Comparison of ENCODE assay signal across 15 cellular contexts in genomic region chr15:38048001-38048455, GRCh38.
A peak's percentile ranks its signal among the peaks of the same experiment; 100 is the strongest.
DNase-seq lines count a peak whose midpoint lies in the region; ATAC-seq, FAIRE-seq and TF ChIP-seq lines count a peak whose summit lies in the region.
"Had no signal": no experiment of that assay in that cellular context is flagged by ENCODE, and none has a peak within 500 bp of the region (broad histone marks: within the 10 kb centered on the region; RNA-seq: fewer than 3 reads in every experiment).

No MANE protein-coding gene starts in this region.

- dilution Hi-C loops in keratinocyte (cut with MboI; ENCODE audit: extremely low pct_ligation_motif_present, low sequenced_read_pairs) = no loop called here

- TF ChIP-seq CTCF in keratinocyte (optimal IDR thresholded peaks at IDR 0.05 in 1 of 3, IDR thresholded peaks at IDR 0.05 in 1 of 3, conservative IDR thresholded peaks at IDR 0.05 in 1 of 3; ENCODE audit: extremely low read depth in 1 of 3, insufficient read depth in 2 of 3, low read length in 3 of 3) (no peak), upper lobe of left lung (IDR thresholded peaks at IDR 0.05) (no peak)

- H3K79me2 ChIP-seq in keratinocyte (ENCODE audit: control insufficient read depth, insufficient read depth, low read length) = no peaks in the 10 kb centered on the region

- H3K4me2 ChIP-seq in keratinocyte (ENCODE audit: control insufficient read depth, extremely low read depth, insufficient read depth, low read depth, low read length) = no peak overlapping the region
- H3K4me2 ChIP-seq: SK-N-SH had no signal

- no peaks in the 10 kb centered on the region for H3K9me1 ChIP-seq in keratinocyte (ENCODE audit: control insufficient read depth, extremely low read depth, insufficient read depth, low read length)

- no peak overlapping the region for H3K27ac ChIP-seq in keratinocyte (ENCODE audit: control insufficient read depth, insufficient read depth, low read length)
- no peak overlapping the region for H3K27ac ChIP-seq in upper lobe of left lung
- H3K27ac ChIP-seq: breast epithelium, left ventricle myocardium inferior had no signal

- no peak for TF ChIP-seq POLR2A in upper lobe of left lung (IDR thresholded peaks at IDR 0.05)

- H3K9ac ChIP-seq in keratinocyte (ENCODE audit: control insufficient read depth, extremely low read depth, insufficient read depth, low read length) = no peak overlapping the region
- H3K9ac ChIP-seq: SK-N-SH had no signal

- peaks cover 17% of the 10 kb centered on the region for H3K4me1 ChIP-seq in keratinocyte (ENCODE audit: control insufficient read depth, extremely low read depth, insufficient read depth, low read length)
- peaks cover 0 to 2% (median 2%) of the 10 kb centered on the region in 4 donors for H3K4me1 ChIP-seq in upper lobe of left lung
- H3K4me1 ChIP-seq: breast epithelium had no signal

- H4K20me1 ChIP-seq in keratinocyte (ENCODE audit: control insufficient read depth, extremely low read depth, insufficient read depth, low read length) = no peaks in the 10 kb centered on the region

- peak; percentile 79 for FAIRE-seq in keratinocyte (lab: Jason Lieb, UNC)
- FAIRE-seq: endometrium had no signal

- WGBS in upper lobe of left lung, 2 donors = 93 to 97% methylated on average over 3 of the region's 3 CpGs

- H3K36me3 ChIP-seq in keratinocyte (ENCODE audit: control insufficient read depth in 2 of 2, extremely low read depth in 1 of 2, insufficient read depth in 2 of 2, low read length in 2 of 2) (no peaks in the 10 kb centered on the region), upper lobe of left lung (no peaks in the 10 kb centered on the region)
- H3K36me3 ChIP-seq: breast epithelium, left ventricle myocardium inferior had no signal

- H3K27me3 ChIP-seq in keratinocyte (ENCODE audit: control insufficient read depth, extremely low read depth, insufficient read depth, low read length) = no peaks in the 10 kb centered on the region
- H3K27me3 ChIP-seq in upper lobe of left lung = no peaks in the 10 kb centered on the region
- H3K27me3 ChIP-seq: breast epithelium had no signal

- H3K4me3 ChIP-seq in keratinocyte (ENCODE audit: control insufficient read depth in 2 of 3, extremely low read depth in 1 of 3, insufficient read depth in 2 of 3, low read depth in 1 of 3, low read length in 3 of 3) = no peak overlapping the region
- no peak overlapping the region for H3K4me3 ChIP-seq in upper lobe of left lung
- H3K4me3 ChIP-seq: breast epithelium, left ventricle myocardium inferior had no signal

- TF ChIP-seq EP300 in upper lobe of left lung (IDR thresholded peaks at IDR 0.05) = no peak

- ATAC-seq in GM18861 (IDR thresholded peaks at IDR 0.05; ENCODE audit: unreplicated experiment) = peak; percentile 91
- ATAC-seq in GM21717 (IDR thresholded peaks at IDR 0.05; ENCODE audit: unreplicated experiment) = peak; percentile 56
- ATAC-seq in HG03196 (IDR thresholded peaks at IDR 0.05; ENCODE audit: unreplicated experiment) = peak; percentile 69
- ATAC-seq in upper lobe of left lung (ENCODE audit: low FRiP score in 2 of 2) = no peak

- DNase-seq in keratinocyte (ENCODE audit: low read depth, low spot score) (no peak), upper lobe of left lung (no peak), CD1c-positive myeloid dendritic cell (ENCODE audit: extremely low spot score) (no peak), SKM-1 (lab: John Stamatoyannopoulos, UW; ENCODE audit: unreplicated experiment) (no peak)
- DNase-seq: activated CD4-positive, CD25-positive, alpha-beta regulatory T cell; CD4-positive, alpha-beta T cell; KG1; left ventricle myocardium inferior; NCI-H2029; SK-N-SH had no signal

- H2AFZ ChIP-seq in keratinocyte (ENCODE audit: control insufficient read depth, low read length) = no peak overlapping the region

- H3K9me3 ChIP-seq in keratinocyte (ENCODE audit: control insufficient read depth, low read depth, low read length) (no peaks in the 10 kb centered on the region), upper lobe of left lung (no peaks in the 10 kb centered on the region)
- H3K9me3 ChIP-seq: breast epithelium, left ventricle myocardium inferior, SK-N-SH had no signal

Comparison
In these comparisons a context has a peak if more than half of its experiments do, and no peak if none do; other contexts are left out.
1. ATAC-seq: peak in GM18861 (single experiment), GM21717 (single experiment) and HG03196 (single experiment); none in upper lobe of left lung (0 of 2).